1 cellular context compared by ENCODE assay signal in genomic region chr4:3285558-3286334, GRCh38.
A peak's percentile ranks its signal among the peaks of the same experiment; 100 is the strongest.
TF ChIP-seq lines count a peak whose summit lies in the region.

No MANE protein-coding gene starts in this region.

TF ChIP-seq in GM12878, 131 proteins besides CTCF, POLR2A, EP300 and RAD21 (continued from another document and continues in another):
- TF ChIP-seq STAT1 (conservative IDR thresholded peaks at IDR 0.05) (0 out of 2 replicates have a peak, but pooled peaks have one; percentile 49), HDGF (IDR thresholded peaks at IDR 0.05) (no peak), GATAD2B (conservative IDR thresholded peaks at IDR 0.05; ENCODE audit: low read depth) (no peak; the same call in 1 of the 2 replicates), REST (IDR thresholded peaks at IDR 0.05; ENCODE audit: low read depth, low read length) (no peak), HCFC1 (IDR thresholded peaks at IDR 0.05; ENCODE audit: low read length) (no peak), ESRRA (IDR thresholded peaks at IDR 0.05; ENCODE audit: low read length) (no peak), POU2F2 (IDR thresholded peaks at IDR 0.05; ENCODE audit: borderline replicate concordance, low read depth, low read length) (0 out of 3 replicates have a peak, but pooled peaks have one; percentile 38), FOXM1 (IDR thresholded peaks at IDR 0.05; ENCODE audit: low read depth, low read length) (no peak), SIN3A (IDR thresholded peaks at IDR 0.05; ENCODE audit: low read depth, low read length) (no peak), RUNX3 (IDR thresholded peaks at IDR 0.05; ENCODE audit: low read length) (peak; percentile 83), KDM1A (IDR thresholded peaks at IDR 0.05; ENCODE audit: borderline replicate concordance) (no peak), PAX8 (IDR thresholded peaks at IDR 0.05) (no peak), PML (IDR thresholded peaks at IDR 0.05; ENCODE audit: low read length) (no peak), DPF2 (IDR thresholded peaks at IDR 0.05) (no peak), TCF12 (IDR thresholded peaks at IDR 0.05; ENCODE audit: low read depth, low read length) (no peak), RBBP5 (conservative IDR thresholded peaks at IDR 0.05) (no peak), RCOR1 (conservative IDR thresholded peaks at IDR 0.05; ENCODE audit: low read depth, low read length) (no peak), BCL11A (IDR thresholded peaks at IDR 0.05; ENCODE audit: low read depth, low read length) (no peak; the same call in 1 of the 2 replicates), NBN (IDR thresholded peaks at IDR 0.05) (0 out of 2 replicates have a peak, but pooled peaks have one; percentile 28), SIX5 (IDR thresholded peaks at IDR 0.05; ENCODE audit: low read depth, low read length, severe bottlenecking) (no peak), NFXL1 (IDR thresholded peaks at IDR 0.05; ENCODE audit: borderline replicate concordance) (no peak), USF1 (IDR thresholded peaks at IDR 0.05; ENCODE audit: borderline replicate concordance, extremely low read length, insufficient read depth, low read depth, low read length) (no peak), IRF3 (IDR thresholded peaks at IDR 0.05) (no peak), NR2F1 (conservative IDR thresholded peaks at IDR 0.05) (peak; percentile 71), ZNF687 (IDR thresholded peaks at IDR 0.05) (no peak), ZNF274 (IDR thresholded peaks at IDR 0.05; ENCODE audit: insufficient read depth, insufficient read length) (no peak), RB1 (IDR thresholded peaks at IDR 0.05; ENCODE audit: borderline replicate concordance) (no peak), TCF7 (IDR thresholded peaks at IDR 0.05; ENCODE audit: borderline replicate concordance) (no peak), CREM (IDR thresholded peaks at IDR 0.05; ENCODE audit: low read depth) (0 out of 2 replicates have a peak, but pooled peaks have one; percentile 40), E2F8 (IDR thresholded peaks at IDR 0.05; ENCODE audit: low read depth, partially characterized antibody) (no peak)
- TF ChIP-seq, protein P1, sequence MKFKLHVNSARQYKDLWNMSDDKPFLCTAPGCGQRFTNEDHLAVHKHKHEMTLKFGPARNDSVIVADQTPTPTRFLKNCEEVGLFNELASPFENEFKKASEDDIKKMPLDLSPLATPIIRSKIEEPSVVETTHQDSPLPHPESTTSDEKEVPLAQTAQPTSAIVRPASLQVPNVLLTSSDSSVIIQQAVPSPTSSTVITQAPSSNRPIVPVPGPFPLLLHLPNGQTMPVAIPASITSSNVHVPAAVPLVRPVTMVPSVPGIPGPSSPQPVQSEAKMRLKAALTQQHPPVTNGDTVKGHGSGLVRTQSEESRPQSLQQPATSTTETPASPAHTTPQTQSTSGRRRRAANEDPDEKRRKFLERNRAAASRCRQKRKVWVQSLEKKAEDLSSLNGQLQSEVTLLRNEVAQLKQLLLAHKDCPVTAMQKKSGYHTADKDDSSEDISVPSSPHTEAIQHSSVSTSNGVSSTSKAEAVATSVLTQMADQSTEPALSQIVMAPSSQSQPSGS (IDR thresholded peaks at IDR 0.05; ENCODE audit: low read length): no peak
- TF ChIP-seq, protein P2, sequence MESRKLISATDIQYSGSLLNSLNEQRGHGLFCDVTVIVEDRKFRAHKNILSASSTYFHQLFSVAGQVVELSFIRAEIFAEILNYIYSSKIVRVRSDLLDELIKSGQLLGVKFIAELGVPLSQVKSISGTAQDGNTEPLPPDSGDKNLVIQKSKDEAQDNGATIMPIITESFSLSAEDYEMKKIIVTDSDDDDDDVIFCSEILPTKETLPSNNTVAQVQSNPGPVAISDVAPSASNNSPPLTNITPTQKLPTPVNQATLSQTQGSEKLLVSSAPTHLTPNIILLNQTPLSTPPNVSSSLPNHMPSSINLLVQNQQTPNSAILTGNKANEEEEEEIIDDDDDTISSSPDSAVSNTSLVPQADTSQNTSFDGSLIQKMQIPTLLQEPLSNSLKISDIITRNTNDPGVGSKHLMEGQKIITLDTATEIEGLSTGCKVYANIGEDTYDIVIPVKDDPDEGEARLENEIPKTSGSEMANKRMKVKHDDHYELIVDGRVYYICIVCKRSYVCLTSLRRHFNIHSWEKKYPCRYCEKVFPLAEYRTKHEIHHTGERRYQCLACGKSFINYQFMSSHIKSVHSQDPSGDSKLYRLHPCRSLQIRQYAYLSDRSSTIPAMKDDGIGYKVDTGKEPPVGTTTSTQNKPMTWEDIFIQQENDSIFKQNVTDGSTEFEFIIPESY (IDR thresholded peaks at IDR 0.05): no peak
- TF ChIP-seq, protein P3, sequence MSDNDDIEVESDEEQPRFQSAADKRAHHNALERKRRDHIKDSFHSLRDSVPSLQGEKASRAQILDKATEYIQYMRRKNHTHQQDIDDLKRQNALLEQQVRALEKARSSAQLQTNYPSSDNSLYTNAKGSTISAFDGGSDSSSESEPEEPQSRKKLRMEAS (IDR thresholded peaks at IDR 0.05; ENCODE audit: low read depth, low read length): no peak
- TF ChIP-seq, protein P4, sequence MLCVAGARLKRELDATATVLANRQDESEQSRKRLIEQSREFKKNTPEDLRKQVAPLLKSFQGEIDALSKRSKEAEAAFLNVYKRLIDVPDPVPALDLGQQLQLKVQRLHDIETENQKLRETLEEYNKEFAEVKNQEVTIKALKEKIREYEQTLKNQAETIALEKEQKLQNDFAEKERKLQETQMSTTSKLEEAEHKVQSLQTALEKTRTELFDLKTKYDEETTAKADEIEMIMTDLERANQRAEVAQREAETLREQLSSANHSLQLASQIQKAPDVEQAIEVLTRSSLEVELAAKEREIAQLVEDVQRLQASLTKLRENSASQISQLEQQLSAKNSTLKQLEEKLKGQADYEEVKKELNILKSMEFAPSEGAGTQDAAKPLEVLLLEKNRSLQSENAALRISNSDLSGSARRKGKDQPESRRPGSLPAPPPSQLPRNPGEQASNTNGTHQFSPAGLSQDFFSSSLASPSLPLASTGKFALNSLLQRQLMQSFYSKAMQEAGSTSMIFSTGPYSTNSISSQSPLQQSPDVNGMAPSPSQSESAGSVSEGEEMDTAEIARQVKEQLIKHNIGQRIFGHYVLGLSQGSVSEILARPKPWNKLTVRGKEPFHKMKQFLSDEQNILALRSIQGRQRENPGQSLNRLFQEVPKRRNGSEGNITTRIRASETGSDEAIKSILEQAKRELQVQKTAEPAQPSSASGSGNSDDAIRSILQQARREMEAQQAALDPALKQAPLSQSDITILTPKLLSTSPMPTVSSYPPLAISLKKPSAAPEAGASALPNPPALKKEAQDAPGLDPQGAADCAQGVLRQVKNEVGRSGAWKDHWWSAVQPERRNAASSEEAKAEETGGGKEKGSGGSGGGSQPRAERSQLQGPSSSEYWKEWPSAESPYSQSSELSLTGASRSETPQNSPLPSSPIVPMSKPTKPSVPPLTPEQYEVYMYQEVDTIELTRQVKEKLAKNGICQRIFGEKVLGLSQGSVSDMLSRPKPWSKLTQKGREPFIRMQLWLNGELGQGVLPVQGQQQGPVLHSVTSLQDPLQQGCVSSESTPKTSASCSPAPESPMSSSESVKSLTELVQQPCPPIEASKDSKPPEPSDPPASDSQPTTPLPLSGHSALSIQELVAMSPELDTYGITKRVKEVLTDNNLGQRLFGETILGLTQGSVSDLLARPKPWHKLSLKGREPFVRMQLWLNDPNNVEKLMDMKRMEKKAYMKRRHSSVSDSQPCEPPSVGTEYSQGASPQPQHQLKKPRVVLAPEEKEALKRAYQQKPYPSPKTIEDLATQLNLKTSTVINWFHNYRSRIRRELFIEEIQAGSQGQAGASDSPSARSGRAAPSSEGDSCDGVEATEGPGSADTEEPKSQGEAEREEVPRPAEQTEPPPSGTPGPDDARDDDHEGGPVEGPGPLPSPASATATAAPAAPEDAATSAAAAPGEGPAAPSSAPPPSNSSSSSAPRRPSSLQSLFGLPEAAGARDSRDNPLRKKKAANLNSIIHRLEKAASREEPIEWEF (IDR thresholded peaks at IDR 0.05; ENCODE audit: insufficient replicate concordance, low read depth, low read length): no peak
- TF ChIP-seq, protein P5, sequence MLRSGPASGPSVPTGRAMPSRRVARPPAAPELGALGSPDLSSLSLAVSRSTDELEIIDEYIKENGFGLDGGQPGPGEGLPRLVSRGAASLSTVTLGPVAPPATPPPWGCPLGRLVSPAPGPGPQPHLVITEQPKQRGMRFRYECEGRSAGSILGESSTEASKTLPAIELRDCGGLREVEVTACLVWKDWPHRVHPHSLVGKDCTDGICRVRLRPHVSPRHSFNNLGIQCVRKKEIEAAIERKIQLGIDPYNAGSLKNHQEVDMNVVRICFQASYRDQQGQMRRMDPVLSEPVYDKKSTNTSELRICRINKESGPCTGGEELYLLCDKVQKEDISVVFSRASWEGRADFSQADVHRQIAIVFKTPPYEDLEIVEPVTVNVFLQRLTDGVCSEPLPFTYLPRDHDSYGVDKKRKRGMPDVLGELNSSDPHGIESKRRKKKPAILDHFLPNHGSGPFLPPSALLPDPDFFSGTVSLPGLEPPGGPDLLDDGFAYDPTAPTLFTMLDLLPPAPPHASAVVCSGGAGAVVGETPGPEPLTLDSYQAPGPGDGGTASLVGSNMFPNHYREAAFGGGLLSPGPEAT (IDR thresholded peaks at IDR 0.05; ENCODE audit: low read depth): no peak; the same call in 1 of the 2 replicates
